In genomic region chr6:27871919-27872633, GRCh38 we compare ENCODE assay signal across 8 cellular contexts. TPM values are rescaled to one million over a fixed set of nuclear protein-coding genes. Genes with fewer than 3 reads are reported as not detected.
A peak's percentile ranks its signal among the peaks of the same experiment; 100 is the strongest.
DNase-seq lines count a peak whose midpoint lies in the region; ATAC-seq, FAIRE-seq and TF ChIP-seq lines count a peak whose summit lies in the region.

No MANE protein-coding gene starts in this region.

- H3K4me1 Mint-ChIP-seq in activated CD4-positive, alpha-beta T cell treated with anti-CD3 and anti-CD28 coated beads, Interleukin-2, amount 10 ng/mL, durations not matched to agents 24 days and 14 days, result peaks cover 56% of the 10 kb centered on the region

- peak overlapping the region; percentile 78 to 90 for H3K27ac ChIP-seq in A549

- H3K9me3 Mint-ChIP-seq in activated CD4-positive, alpha-beta T cell treated with anti-CD3 and anti-CD28 coated beads, Interleukin-2, amount 10 ng/mL, durations not matched to agents 24 days and 14 days, result no peaks in the 10 kb centered on the region

- peak; percentile 84 to 86 for ATAC-seq in A549
- peak; percentile 46 for ATAC-seq in GM18519 (IDR thresholded peaks at IDR 0.05; ENCODE audit: low FRiP score, unreplicated experiment)
- peak; percentile 64 for ATAC-seq in HG03064 (IDR thresholded peaks at IDR 0.05; ENCODE audit: low read depth, unreplicated experiment)

- intact Hi-C loops in activated CD4-positive, alpha-beta T cell treated with anti-CD3 and anti-CD28 coated beads, Interleukin-2, amount 10 ng/mL, durations not matched to agents 24 days and 14 days (cut with micrococcal nuclease), result loop anchor here (1.0 to 2.0 kb wide), 5 partner anchors 21 to 1749 kb away; a partner anchor contains a TSS
- intact Hi-C loops in lower leg skin (cut with DNase I; ENCODE audit: low total_unique reads), result no loop called here

- peaks cover 2% of the 10 kb centered on the region for H3K27me3 Mint-ChIP-seq in activated CD4-positive, alpha-beta T cell treated with anti-CD3 and anti-CD28 coated beads, Interleukin-2, amount 10 ng/mL, durations not matched to agents 24 days and 14 days

- no peaks in the 10 kb centered on the region for H3K9me3 ChIP-seq in A549

- TF ChIP-seq EP300 in A549 (IDR thresholded peaks at IDR 0.05), result no peak

- peak overlapping the region; percentile 96 for H3K27ac Mint-ChIP-seq in activated CD4-positive, alpha-beta T cell treated with anti-CD3 and anti-CD28 coated beads, Interleukin-2, amount 10 ng/mL, durations not matched to agents 24 days and 14 days

- peak overlapping the region; percentile 78 for H3K4me2 ChIP-seq in A549

- peak overlapping the region; percentile 92 for H3K4me3 Mint-ChIP-seq in activated CD4-positive, alpha-beta T cell treated with anti-CD3 and anti-CD28 coated beads, Interleukin-2, amount 10 ng/mL, durations not matched to agents 24 days and 14 days

- TF ChIP-seq POLR2A in A549 (IDR thresholded peaks at IDR 0.05; ENCODE audit: low read length), result peak; percentile 81
- peak in 1 of 2 donors; percentile 70 for TF ChIP-seq POLR2A in lower leg skin (IDR thresholded peaks at IDR 0.05)

- CTCF ChIA-PET in A549 (lab: Yijun Ruan, JAX), result interaction anchor here (0.9 to 1.7 kb wide), 4 partner anchors 10 to 62 kb away, joined by 3 to 5 read pairs (median 3); a partner anchor contains a TSS

- no peak for FAIRE-seq in A549 (lab: Jason Lieb, UNC)

- TF ChIP-seq RAD21 in A549 (conservative IDR thresholded peaks at IDR 0.05 in 1 of 2, IDR thresholded peaks at IDR 0.05 in 1 of 2), result no peak

- TF ChIP-seq CTCF in A549 (IDR thresholded peaks at IDR 0.05) (no peak), lower leg skin (IDR thresholded peaks at IDR 0.05) (no peak)

- POLR2A ChIA-PET in A549 (lab: Yijun Ruan, JAX), result interaction anchor here (0.6 to 10.7 kb wide), 15 partner anchors 14 to 1748 kb away, joined by 3 to 127 read pairs (median 5); a partner anchor contains a TSS

- 0 out of 3 replicates have a peak, but pooled peaks cover 7% of the 10 kb centered on the region for H3K4me1 ChIP-seq in A549

- peak; percentile 59 to 90 for DNase-seq in A549 (ENCODE audit: low read depth in 1 of 2, low spot score in 1 of 2)
- peak; percentile 79 for DNase-seq in NCI-H2171 treated with DMSO at 0.1 percent for 48 hours (lab: John Stamatoyannopoulos, UW)
- DNase-seq in activated CD4-positive, alpha-beta T cell treated with anti-CD3 and anti-CD28 coated beads, Interleukin-2, amount 10 ng/mL, durations not matched to agents 24 days and 14 days, result peak; percentile 97
- DNase-seq in dermis blood vessel endothelial cell, result peak; percentile 98
- peak; percentile 93 to 94 for DNase-seq in lower leg skin (ENCODE audit: low spot score in 2 of 2)
- peak in 2 of 3 donors; percentile 61 to 62 for DNase-seq in stimulated activated CD4-positive, alpha-beta T cell treated with anti-CD3 and anti-CD28 coated beads, TNF-alpha, amount 100 ng/mL, for 48 hours (ENCODE audit: low read depth in 3 of 3)

- WGBS in A549 (ENCODE audit: missing lambda C conversion rate), result 58% methylated on average over 37 of the region's 50 CpGs
- 1 to 2% methylated on average over 46 to 49 of the region's 50 CpGs for WGBS in lower leg skin, 2 donors

- H3K4me3 ChIP-seq in A549 (peak overlapping the region; percentile 52), lower leg skin (ENCODE audit: low read depth, poor library complexity, severe bottlenecking) (peak overlapping the region; percentile 35)

- H3K36me3 Mint-ChIP-seq in activated CD4-positive, alpha-beta T cell treated with anti-CD3 and anti-CD28 coated beads, Interleukin-2, amount 10 ng/mL, durations not matched to agents 24 days and 14 days (ENCODE audit: low read depth), result peaks cover 2% of the 10 kb centered on the region

TF ChIP-seq in A549, 52 proteins besides CTCF, POLR2A, EP300 and RAD21:
- TF ChIP-seq PHF8 (IDR thresholded peaks at IDR 0.05; ENCODE audit: borderline replicate concordance, low read depth) (no peak), BHLHE40 (IDR thresholded peaks at IDR 0.05; ENCODE audit: low read depth, low read length) (no peak), JUN (IDR thresholded peaks at IDR 0.05) (peak; percentile 64 to 86; a peak in 3 of 5 replicates), BCL3 (IDR thresholded peaks at IDR 0.05) (peak; percentile 65; the same call in 1 of the 3 replicates), RFX5 (IDR thresholded peaks at IDR 0.05) (0 out of 2 replicates have a peak, but pooled peaks have one; percentile 21)

RNA-seq across cellular contexts. Expression of gene OR2B2, which starts 40.1 kb away (rescaled TPM):
- polyA plus RNA-seq in A549 (2011; rRNA removed), result not detected in 2 replicates
- not detected in 2 replicates for polyA plus RNA-seq in A549 (2012; cell fraction: cytosol; rRNA removed)
- polyA plus RNA-seq in A549 (2012; cell fraction: nucleus; rRNA removed), result not detected in 2 replicates
- polyA plus RNA-seq in A549 (2017; fragmentation: RNase III; extraction: RNeasy Plus Mini Kit Qiagen cat#74134 plus additional on column Dnase treatment), result not detected in 3 replicates
- polyA minus RNA-seq in A549 (2011; rRNA and poly(A)+ RNA removed), result not detected in 2 replicates
- total RNA-seq in activated CD4-positive, alpha-beta T cell treated with anti-CD3 and anti-CD28 coated beads, Interleukin-2, amount 10 ng/mL, durations not matched to agents 24 days and 14 days, result not detected in 2 replicates
- not detected in 2 replicates for total RNA-seq in dermis blood vessel endothelial cell
- total RNA-seq in lower leg skin, result not detected

Comparison
In these comparisons a context has a peak if more than half of its experiments do, and no peak if none do; other contexts are left out.
1. Peak in every context shown above with its lines: DNase-seq, ATAC-seq, H3K4me3 ChIP-seq and H3K27ac ChIP-seq.